ENCODE assay signal across 9 cellular contexts in genomic region chr3:10205461-10206165, GRCh38. TPM values are rescaled to one million over a fixed set of nuclear protein-coding genes. Genes with fewer than 3 reads are reported as not detected.
DNase-seq lines count a peak whose midpoint lies in the region; FAIRE-seq and TF ChIP-seq lines count a peak whose summit lies in the region.
"Had no signal": no experiment of that assay in that cellular context is flagged by ENCODE, and none has a peak within 500 bp of the region (broad histone marks: within the 10 kb centered on the region; RNA-seq: fewer than 3 reads in every experiment).

No MANE protein-coding gene starts in this region.

- no peak overlapping the region for H3K4me3 ChIP-seq in mesenchymal stem cell (ENCODE audit: insufficient read depth in 1 of 2, low read depth in 1 of 2, low read length in 2 of 2)

- peak overlapping the region in 1 of 2 experiments; percentile 23 for H3K14ac ChIP-seq in mesenchymal stem cell (ENCODE audit: low read length in 2 of 2)

- peaks cover 14 to 51% of the 10 kb centered on the region in 2 experiments for H3K36me3 ChIP-seq in mesenchymal stem cell (ENCODE audit: control insufficient read depth in 1 of 2, insufficient read depth in 2 of 2, low read depth in 1 of 2, low read length in 2 of 2)

- H3K9me3 Mint-ChIP-seq in chondrocyte (ENCODE audit: low read depth): no peaks in the 10 kb centered on the region

- no peaks in the 10 kb centered on the region for H3K27me3 ChIP-seq in mesenchymal stem cell (ENCODE audit: control insufficient read depth in 1 of 2, insufficient read depth in 1 of 2, low read length in 2 of 2)

- peak overlapping the region; percentile 87 for H3K9ac ChIP-seq in mesenchymal stem cell (ENCODE audit: low read length)

- peak overlapping the region; percentile 90 for H3K27ac Mint-ChIP-seq in chondrocyte (ENCODE audit: unreplicated experiment)

- peak overlapping the region; percentile 35 to 63 for H3K4ac ChIP-seq in mesenchymal stem cell (ENCODE audit: low read depth in 1 of 2, low read length in 2 of 2)

- no peak for FAIRE-seq in GM12891 (lab: Jason Lieb, UNC)

- 54% methylated on average over 7 of the region's 7 CpGs for WGBS in mesenchymal stem cell

- H2AK5ac ChIP-seq in mesenchymal stem cell (ENCODE audit: low read length, severe bottlenecking): peak overlapping the region; percentile 68

- peak overlapping the region; percentile 78 to 96 for H3K18ac ChIP-seq in mesenchymal stem cell (ENCODE audit: low read depth in 1 of 2, low read length in 2 of 2)

- H3K27me3 Mint-ChIP-seq in chondrocyte (ENCODE audit: low read depth): no peaks in the 10 kb centered on the region

- no peaks in the 10 kb centered on the region for H3K9me3 ChIP-seq in mesenchymal stem cell (ENCODE audit: control insufficient read depth, low read length)

- H2BK12ac ChIP-seq in mesenchymal stem cell (ENCODE audit: low read length in 2 of 2): peak overlapping the region in 1 of 2 experiments; percentile 3

- peak overlapping the region; percentile 85 for H3K27ac ChIP-seq in mesenchymal stem cell (ENCODE audit: low read length, poor library complexity, severe bottlenecking)

- no peak overlapping the region for H3K23ac ChIP-seq in mesenchymal stem cell (ENCODE audit: low read length in 2 of 2)

- peak; percentile 26 for TF ChIP-seq CTCF in chondrocyte (IDR thresholded peaks at IDR 0.05)

- no peak overlapping the region for H3K4me2 ChIP-seq in mesenchymal stem cell (ENCODE audit: low read length, poor library complexity, severe bottlenecking)

- peaks cover 7% of the 10 kb centered on the region for H3K79me1 ChIP-seq in mesenchymal stem cell (replicated peaks; ENCODE audit: low read length, poor library complexity, severe bottlenecking)

- H3K36me3 Mint-ChIP-seq in chondrocyte (ENCODE audit: low read depth): no peaks in the 10 kb centered on the region

- H2BK120ac ChIP-seq in mesenchymal stem cell (ENCODE audit: low read depth, low read length): no peak overlapping the region

- DNase-seq in A172 (ENCODE audit: low spot score): peak; percentile 97
- DNase-seq in HT1080 (ENCODE audit: low read depth): peak; percentile 97
- DNase-seq in chondrocyte (ENCODE audit: low spot score): no peak
- DNase-seq in mesenchymal stem cell: peak; percentile 85
- no peak for DNase-seq in GM19240 (ENCODE audit: insufficient read length, low spot score)
- DNase-seq in GM12891 (ENCODE audit: insufficient read length, low spot score): no peak
- no peak for DNase-seq in SIG-M5 treated with dmso at 0.1 percent for 504 hours (lab: John Stamatoyannopoulos, UW; ENCODE audit: unreplicated experiment)
- no peak for DNase-seq in activated naive CD4-positive, alpha-beta T cell treated with anti-CD3 and anti-CD28 coated beads, Interleukin-2, amount 50 U/mL, for 16 hours
- DNase-seq: DMS79 treated with DMSO at 0.1 percent for 48 hours had no signal

- peak overlapping the region; percentile 74 for H4K91ac ChIP-seq in mesenchymal stem cell (ENCODE audit: low read length)

- H2AFZ ChIP-seq in mesenchymal stem cell (ENCODE audit: low read depth, low read length): peak overlapping the region; percentile 8

- H3K4me3 Mint-ChIP-seq in chondrocyte (ENCODE audit: unreplicated experiment): no peak overlapping the region

- peak overlapping the region; percentile 74 for H4K8ac ChIP-seq in mesenchymal stem cell (ENCODE audit: low read length)

- TF ChIP-seq POLR2A in GM12891 (IDR thresholded peaks at IDR 0.05; ENCODE audit: low read depth, low read length): no peak

- H3K4me1 Mint-ChIP-seq in chondrocyte (ENCODE audit: low read depth): peaks cover 20% of the 10 kb centered on the region

- peak overlapping the region; percentile 66 for H2BK15ac ChIP-seq in mesenchymal stem cell (ENCODE audit: low read depth, poor library complexity, severe bottlenecking)

- H2BK5ac ChIP-seq in mesenchymal stem cell (ENCODE audit: low read depth, low read length, poor library complexity, severe bottlenecking): peak overlapping the region; percentile 77

- peaks cover 16% of the 10 kb centered on the region for H3K4me1 ChIP-seq in mesenchymal stem cell (ENCODE audit: control insufficient read depth, insufficient read depth, low read depth, low read length)

TF ChIP-seq in GM12891, 5 proteins besides CTCF, POLR2A, EP300 and RAD21:
- TF ChIP-seq POLR2AphosphoS5 (IDR thresholded peaks at IDR 0.05; ENCODE audit: low read depth, low read length) (no peak), SPI1 (IDR thresholded peaks at IDR 0.05; ENCODE audit: low read depth, low read length) (no peak), TAF1 (IDR thresholded peaks at IDR 0.05; ENCODE audit: low read depth, low read length) (no peak), PAX5 (IDR thresholded peaks at IDR 0.05; ENCODE audit: insufficient read depth, low read length, severe bottlenecking) (no peak), POU2F2 (IDR thresholded peaks at IDR 0.05; ENCODE audit: low read depth, low read length) (no peak)

RNA-seq across cellular contexts. Expression of gene IRAK2, which starts 40.9 kb away (rescaled TPM):
- 5.6 and 6.4 TPM in 2 replicates for total RNA-seq in A172 (2014; rRNA removed; shearing (Covaris generic))
- total RNA-seq in HT1080 (2014; rRNA removed; shearing (Covaris generic)): 7.5 and 9.1 TPM in 2 replicates
- polyA plus RNA-seq in HT1080 (2015; cell fraction: cytosol; rRNA removed): 10.6 and 11.9 TPM in 2 replicates
- 16.5 and 17.8 TPM in 2 replicates for polyA plus RNA-seq in HT1080 (2015; cell fraction: nucleus; rRNA removed)
- total RNA-seq in chondrocyte: 0.63 to 1.6 TPM (median 1.6 TPM) in 3 replicates
- polyA plus RNA-seq in mesenchymal stem cell (2013, experiment 1 of 2): 2.6 TPM
- 2.4 TPM for polyA plus RNA-seq in mesenchymal stem cell (2013, experiment 2 of 2)
- polyA plus RNA-seq in GM12891 (2012; ENCODE audit: low read depth, missing spikeins): 3.2 TPM

RNA-seq across cellular contexts. Expression of gene TATDN2, which starts 42.6 kb away (rescaled TPM):
- total RNA-seq in A172 (2014; rRNA removed; shearing (Covaris generic)): 16.0 and 18.8 TPM in 2 replicates
- 13.4 and 15.7 TPM in 2 replicates for total RNA-seq in HT1080 (2014; rRNA removed; shearing (Covaris generic))
- polyA plus RNA-seq in HT1080 (2015; cell fraction: cytosol; rRNA removed): 19.5 and 20.5 TPM in 2 replicates
- 19.0 and 19.2 TPM in 2 replicates for polyA plus RNA-seq in HT1080 (2015; cell fraction: nucleus; rRNA removed)
- total RNA-seq in chondrocyte: 29.9 to 41.5 TPM (median 31.8 TPM) in 3 replicates
- polyA plus RNA-seq in mesenchymal stem cell (2013, experiment 1 of 2): 17.8 TPM
- 17.5 TPM for polyA plus RNA-seq in mesenchymal stem cell (2013, experiment 2 of 2)
- polyA plus RNA-seq in GM12891 (2012; ENCODE audit: low read depth, missing spikeins): 21.8 TPM

Comparison
In these comparisons a context has a peak if more than half of its experiments do, and no peak if none do; other contexts are left out.
1. DNase-seq: peak in A172 (single experiment), HT1080 (single experiment) and mesenchymal stem cell (single experiment); none in chondrocyte (single experiment), GM19240 (single experiment), GM12891 (single experiment), SIG-M5 treated with dmso at 0.1 percent for 504 hours (single experiment) and activated naive CD4-positive, alpha-beta T cell treated with anti-CD3 and anti-CD28 coated beads, Interleukin-2, amount 50 U/mL, for 16 hours (single experiment).